In the genomic region with DNA sequence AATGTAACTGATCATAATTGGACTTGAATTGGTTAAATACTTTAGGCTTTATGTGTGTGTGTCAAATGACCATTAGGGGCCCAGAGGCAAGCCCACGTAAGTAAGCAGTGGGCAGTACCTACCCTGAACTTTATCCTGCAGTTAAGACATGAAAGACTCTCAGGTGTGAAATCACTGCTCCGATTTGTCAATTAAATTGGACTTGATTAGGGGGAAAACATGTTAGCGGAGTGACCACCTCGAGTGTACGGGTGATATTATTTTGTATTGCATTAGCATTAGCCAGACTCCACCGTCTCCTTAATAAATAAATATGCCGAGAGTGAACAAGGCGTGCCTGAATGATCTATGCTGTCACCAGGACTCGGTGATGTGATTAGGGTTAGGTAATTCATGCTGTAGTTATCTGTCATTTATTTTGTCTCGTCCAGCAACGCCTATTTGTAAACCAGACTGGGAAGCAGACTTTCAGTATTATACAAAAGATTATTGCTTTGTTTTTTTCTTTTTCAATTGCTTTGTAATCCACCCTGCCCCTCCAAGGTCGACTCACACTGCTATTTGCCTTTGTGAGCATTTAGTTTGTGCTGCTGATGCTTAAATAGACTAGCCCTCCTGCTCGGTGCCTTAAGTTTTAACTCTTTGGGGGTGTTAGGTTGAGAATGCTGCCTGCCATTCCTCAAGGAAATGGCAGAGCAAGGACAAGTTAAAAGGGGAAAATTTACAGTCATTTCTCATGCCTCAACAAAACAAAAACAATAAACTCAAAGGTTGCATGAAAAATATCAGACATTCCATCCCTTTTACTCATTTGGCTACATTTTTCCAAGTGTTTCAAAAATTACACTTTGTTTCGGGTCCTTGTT, we compare ENCODE assay signal across 8 cellular contexts. TPM values are rescaled to one million over a fixed set of nuclear protein-coding genes. Genes with fewer than 3 reads are reported as not detected.
A peak's percentile ranks its signal among the peaks of the same experiment; 100 is the strongest.
DNase-seq lines count a peak whose midpoint lies in the region; ATAC-seq and TF ChIP-seq lines count a peak whose summit lies in the region.

No MANE protein-coding gene starts in this region.

- CTCF ChIA-PET in activated naive CD4-positive, alpha-beta T cell treated with anti-CD3 and anti-CD28 coated beads for 36 hours (lab: Charles Lee), result no interaction called here

- H3K9me3 ChIP-seq in adipocyte (ENCODE audit: control insufficient read depth, low read length), result no peaks in the 10 kb centered on the region

- H3K27me3 ChIP-seq in adipocyte (replicated peaks; ENCODE audit: control insufficient read depth, insufficient read depth, low read length), result no peaks in the 10 kb centered on the region
- no peaks in the 10 kb centered on the region for H3K27me3 ChIP-seq in kidney epithelial cell (ENCODE audit: control insufficient read depth, insufficient read depth, low read length)

- no peaks in the 10 kb centered on the region for H3K9me3 Mint-ChIP-seq in activated naive CD4-positive, alpha-beta T cell treated with anti-CD3 and anti-CD28 coated beads for 36 hours
- no peaks in the 10 kb centered on the region for H3K9me3 Mint-ChIP-seq in type B pancreatic cell

- H3K4me1 Mint-ChIP-seq in activated naive CD4-positive, alpha-beta T cell treated with anti-CD3 and anti-CD28 coated beads for 36 hours (ENCODE audit: low read depth), result peaks cover 37% of the 10 kb centered on the region
- peaks cover 49% of the 10 kb centered on the region for H3K4me1 Mint-ChIP-seq in type B pancreatic cell (ENCODE audit: unreplicated experiment)

- ATAC-seq in GM19452 (IDR thresholded peaks at IDR 0.05; ENCODE audit: unreplicated experiment), result no peak
- ATAC-seq in HG02840 (IDR thresholded peaks at IDR 0.05; ENCODE audit: low FRiP score, unreplicated experiment), result no peak

- no peaks in the 10 kb centered on the region for H3K36me3 Mint-ChIP-seq in activated naive CD4-positive, alpha-beta T cell treated with anti-CD3 and anti-CD28 coated beads for 36 hours (ENCODE audit: low read depth)
- H3K36me3 Mint-ChIP-seq in type B pancreatic cell, result no peaks in the 10 kb centered on the region

- H3K9ac ChIP-seq in adipocyte (ENCODE audit: low read length), result peak overlapping the region; percentile 95

- DNase-seq in activated naive CD4-positive, alpha-beta T cell treated with anti-CD3 and anti-CD28 coated beads for 36 hours, result no peak
- DNase-seq in activated naive CD4-positive, alpha-beta T cell (lab: John Stamatoyannopoulos, UW), result no peak
- DNase-seq in adipocyte (ENCODE audit: low read depth) (peak; percentile 61), kidney epithelial cell (ENCODE audit: low read depth) (no peak), type B pancreatic cell (ENCODE audit: extremely low spot score, unreplicated experiment) (no peak), GM19240 (ENCODE audit: insufficient read length, low spot score) (no peak)

- TF ChIP-seq CTCF in kidney epithelial cell (IDR thresholded peaks at IDR 0.05; ENCODE audit: insufficient read depth, low read length, poor library complexity, severe bottlenecking) (no peak), type B pancreatic cell (conservative IDR thresholded peaks at IDR 0.05) (no peak)

- H3K4me3 Mint-ChIP-seq in activated naive CD4-positive, alpha-beta T cell treated with anti-CD3 and anti-CD28 coated beads for 36 hours, result peak overlapping the region; percentile 62
- H3K4me3 Mint-ChIP-seq in type B pancreatic cell, result peak overlapping the region; percentile 86

- H3K27ac Mint-ChIP-seq in activated naive CD4-positive, alpha-beta T cell treated with anti-CD3 and anti-CD28 coated beads for 36 hours, result peak overlapping the region; percentile 62
- H3K27ac Mint-ChIP-seq in type B pancreatic cell, result peak overlapping the region; percentile 90

- peaks cover 23% of the 10 kb centered on the region for H3K27me3 Mint-ChIP-seq in activated naive CD4-positive, alpha-beta T cell treated with anti-CD3 and anti-CD28 coated beads for 36 hours (ENCODE audit: low read depth)
- H3K27me3 Mint-ChIP-seq in type B pancreatic cell, result peaks cover 15% of the 10 kb centered on the region

- H3K4me3 ChIP-seq in adipocyte (ENCODE audit: low read length) (peak overlapping the region; percentile 91), kidney epithelial cell (ENCODE audit: low read depth, low read length) (peak overlapping the region; percentile 60)

- intact Hi-C loops in activated naive CD4-positive, alpha-beta T cell treated with anti-CD3 and anti-CD28 coated beads for 36 hours (cut with micrococcal nuclease), result loop anchor here (1.0 to 5.0 kb wide), 8 partner anchors 37 to 404 kb away; no protein-coding TSS in a partner anchor

- H3K36me3 ChIP-seq in adipocyte (ENCODE audit: control insufficient read depth, insufficient read depth, low read length, severe bottlenecking), result no peaks in the 10 kb centered on the region
- H3K36me3 ChIP-seq in kidney epithelial cell (ENCODE audit: control insufficient read depth, insufficient read depth, low read length), result no peaks in the 10 kb centered on the region

- peaks cover 41% of the 10 kb centered on the region for H3K4me1 ChIP-seq in adipocyte (ENCODE audit: control insufficient read depth, insufficient read depth, low read length)

RNA-seq across cellular contexts. Expression of gene RBMS3, which starts 1.8 kb away (rescaled TPM):
- 1 to 10 TPM in 1 of 2 experiments, under 1 TPM in 1; 0.84 to 1.1 TPM for total RNA-seq in activated naive CD4-positive, alpha-beta T cell treated with anti-CD3 and anti-CD28 coated beads for 36 hours
- total RNA-seq in kidney epithelial cell (18.4 and 23.7 TPM in 2 replicates), type B pancreatic cell (ENCODE audit: low replicate concordance) (7.9 and 36.6 TPM in 2 replicates)
